11 cellular contexts compared by ENCODE assay signal in genomic region chr2:64937341-64938230, GRCh38. TPM values are rescaled to one million over a fixed set of nuclear protein-coding genes. Genes with fewer than 3 reads are reported as not detected.
DNase-seq lines count a peak whose midpoint lies in the region; ATAC-seq, FAIRE-seq and TF ChIP-seq lines count a peak whose summit lies in the region.
"Had no signal": no experiment of that assay in that cellular context is flagged by ENCODE, and none has a peak within 500 bp of the region (broad histone marks: within the 10 kb centered on the region; RNA-seq: fewer than 3 reads in every experiment).

No MANE protein-coding gene starts in this region.

- H3K23ac ChIP-seq in trophoblast cell (ENCODE audit: low read length) = no peak overlapping the region

- H3K27me3 Mint-ChIP-seq in T-cell (no peaks in the 10 kb centered on the region), HFFc6 (ENCODE audit: insufficient read depth) (peaks cover 22% of the 10 kb centered on the region)

- H3K4me1 ChIP-seq in K562 (replicated peaks in 1 of 2; ENCODE audit: control insufficient read depth in 2 of 2, insufficient read depth in 2 of 2, low read length in 2 of 2) (peaks cover 0 to 3% of the 10 kb centered on the region in 2 experiments; a peak in 1 of 5 replicates), skeletal muscle tissue (ENCODE audit: control insufficient read depth in 3 of 3, insufficient read depth in 3 of 3, low read length in 3 of 3) (peaks cover 24 to 32% (median 32%) of the 10 kb centered on the region in 3 donors), trophoblast cell (ENCODE audit: control insufficient read depth in 1 of 2, insufficient read depth in 2 of 2, low read length in 2 of 2) (no peaks in the 10 kb centered on the region)

- intact Hi-C loops in K562 (cut with micrococcal nuclease) = no loop called here

- no peak overlapping the region for H2BK120ac ChIP-seq in trophoblast cell (ENCODE audit: insufficient read depth, low read length, poor library complexity)

- no peak overlapping the region for H2AK5ac ChIP-seq in trophoblast cell (ENCODE audit: low read length)

- H4K8ac ChIP-seq in trophoblast cell (ENCODE audit: low read depth, low read length) = no peak overlapping the region

- TF ChIP-seq CTCF in K562 (IDR thresholded peaks at IDR 0.05 in 2 of 3, conservative IDR thresholded peaks at IDR 0.05 in 1 of 3; ENCODE audit: insufficient read depth in 2 of 3, low read depth in 1 of 3, low read length in 3 of 3) = no peak
- no peak for TF ChIP-seq CTCF in HFFc6 (IDR thresholded peaks at IDR 0.05)

- 0 out of 2 replicates have a peak, but pooled peaks cover 2% of the 10 kb centered on the region for H3K9me3 ChIP-seq in K562 (replicated peaks; ENCODE audit: control insufficient read depth, insufficient read depth, low read depth, low read length)
- H3K9me3 ChIP-seq in skeletal muscle tissue (ENCODE audit: control insufficient read depth in 3 of 3, low read length in 3 of 3) = no peaks in the 10 kb centered on the region
- peaks cover 3% of the 10 kb centered on the region for H3K9me3 ChIP-seq in trophoblast cell (ENCODE audit: insufficient read depth, low read depth, low read length)
- H3K9me3 ChIP-seq: heart left ventricle had no signal

- H4K12ac ChIP-seq in trophoblast cell (ENCODE audit: low read depth, low read length) = no peak overlapping the region

- H3K18ac ChIP-seq in trophoblast cell (ENCODE audit: low read length) = no peak overlapping the region

- no peak overlapping the region for H3K14ac ChIP-seq in trophoblast cell (ENCODE audit: low read length)

- no peak overlapping the region for H2BK5ac ChIP-seq in trophoblast cell (ENCODE audit: low read depth, low read length, poor library complexity)

- ATAC-seq in GM19043 (IDR thresholded peaks at IDR 0.05; ENCODE audit: low read depth, unreplicated experiment) = peak; percentile 42
- ATAC-seq in HG02943 (IDR thresholded peaks at IDR 0.05; ENCODE audit: low read depth, unreplicated experiment) = peak; percentile 55
- no peak for ATAC-seq in K562
- no peak for ATAC-seq in T-cell (replicated peaks in 1 of 4)
- no peak for ATAC-seq in stimulated activated naive CD8-positive, alpha-beta T cell treated with anti-CD3 and anti-CD28 coated beads, Interleukin-15, Interleukin-2, amounts not matched to agents 100 U/mL and 50 U/mL, for 24 hours

- H3K9ac ChIP-seq in K562 (ENCODE audit: insufficient read depth in 1 of 2, low read depth in 2 of 2, low read length in 2 of 2) (peak overlapping the region in 1 of 2 experiments; percentile 43; a peak in 1 of 4 replicates), skeletal muscle tissue (ENCODE audit: low read depth in 1 of 3, low read length in 3 of 3) (peak overlapping the region; percentile 24 to 81 (median 67)), trophoblast cell (ENCODE audit: low read length) (no peak overlapping the region)

- H3K27ac Mint-ChIP-seq in T-cell = no peak overlapping the region
- no peak overlapping the region for H3K27ac Mint-ChIP-seq in HFFc6
- H3K27ac Mint-ChIP-seq: activated naive CD4-positive, alpha-beta T cell treated with anti-CD3 and anti-CD28 coated beads, Interleukin-2, amount 50 U/mL, for 24 hours had no signal

- no peaks in the 10 kb centered on the region for H3K36me3 Mint-ChIP-seq in T-cell
- no peaks in the 10 kb centered on the region; the same call in 1 of the 2 replicates for H3K36me3 Mint-ChIP-seq in HFFc6 (ENCODE audit: low read depth)
- H3K36me3 Mint-ChIP-seq: activated naive CD4-positive, alpha-beta T cell treated with anti-CD3 and anti-CD28 coated beads, Interleukin-2, amount 50 U/mL, for 24 hours had no signal

- no peak for TF ChIP-seq EP300 in K562 (IDR thresholded peaks at IDR 0.05; ENCODE audit: low read length)

- no peak overlapping the region for H3K4ac ChIP-seq in trophoblast cell (ENCODE audit: low read depth, low read length)

- H2AFZ ChIP-seq in K562 (ENCODE audit: low read depth, low read length) (no peak overlapping the region), trophoblast cell (ENCODE audit: insufficient read depth, low read length, poor library complexity) (no peak overlapping the region)

- H3K27me3 ChIP-seq in K562 (ENCODE audit: control insufficient read depth in 2 of 2, insufficient read depth in 2 of 2, low read length in 2 of 2) = peaks cover 13 to 48% of the 10 kb centered on the region in 2 experiments
- no peaks in the 10 kb centered on the region for H3K27me3 ChIP-seq in skeletal muscle tissue (ENCODE audit: control insufficient read depth in 3 of 3, insufficient read depth in 3 of 3, low read length in 3 of 3)
- no peaks in the 10 kb centered on the region for H3K27me3 ChIP-seq in trophoblast cell (ENCODE audit: insufficient read depth, low read length)
- H3K27me3 ChIP-seq: heart left ventricle had no signal

- no peak overlapping the region for H2BK12ac ChIP-seq in trophoblast cell (ENCODE audit: low read length)

- H3K4me3 Mint-ChIP-seq in T-cell = no peak overlapping the region
- H3K4me3 Mint-ChIP-seq in HFFc6 = no peak overlapping the region
- H3K4me3 Mint-ChIP-seq: activated naive CD4-positive, alpha-beta T cell treated with anti-CD3 and anti-CD28 coated beads, Interleukin-2, amount 50 U/mL, for 24 hours had no signal

- WGBS in K562 (ENCODE audit: insufficient coverage, low coverage, missing lambda C conversion rate) = 1% methylated on average over 12 of the region's 12 CpGs
- WGBS in trophoblast cell (ENCODE audit: extremely low coverage, insufficient coverage, insufficient read length) = no CpG with 5 or more reads among the region's 12 CpGs

- CTCF ChIA-PET in K562 (lab: Yijun Ruan, JAX; ENCODE audit: low intra/inter-chr PET ratio) = no interaction called here
- CTCF ChIA-PET in T-cell (lab: Charles Lee) = interaction anchor here (0.6 to 0.7 kb wide), 3 partner anchors 58 to 790 kb away, joined by 3 to 5 read pairs (median 4); no protein-coding TSS in a partner anchor

- DNase-seq in K562 (ENCODE audit: extremely low read depth in 1 of 4, low spot score in 3 of 4) (no peak), T-cell (no peak), HFFc6 (no peak), trophoblast cell (no peak)
- DNase-seq in stimulated activated naive CD8-positive, alpha-beta T cell treated with anti-CD3 and anti-CD28 coated beads, Interleukin-15, Interleukin-2, amounts not matched to agents 100 U/mL and 50 U/mL, for 24 hours = no peak
- DNase-seq: stimulated activated CD4-positive, alpha-beta T cell treated with anti-CD3 and anti-CD28 coated beads, Interleukin-15, amount 100 ng/mL, for 24 hours had no signal

- no peaks in the 10 kb centered on the region for H3K9me1 ChIP-seq in K562 (ENCODE audit: control insufficient read depth, insufficient read depth, low read length)

- H3K36me3 ChIP-seq in K562 (ENCODE audit: control insufficient read depth, insufficient read depth, low read length) = no peaks in the 10 kb centered on the region
- no peaks in the 10 kb centered on the region for H3K36me3 ChIP-seq in skeletal muscle tissue (ENCODE audit: control insufficient read depth in 3 of 3, insufficient read depth in 3 of 3, low read length in 3 of 3)
- H3K36me3 ChIP-seq in trophoblast cell (ENCODE audit: control insufficient read depth in 1 of 2, insufficient read depth in 2 of 2, low read length in 2 of 2) = no peaks in the 10 kb centered on the region
- H3K36me3 ChIP-seq: heart left ventricle had no signal

- no peak overlapping the region for H3K4me3 ChIP-seq in K562
- peak overlapping the region; percentile 53 to 57 (median 55) for H3K4me3 ChIP-seq in skeletal muscle tissue (ENCODE audit: low read length in 3 of 3)
- no peak overlapping the region for H3K4me3 ChIP-seq in trophoblast cell (ENCODE audit: low read depth, low read length)

- POLR2A ChIA-PET in K562 (lab: Yijun Ruan, JAX) = interaction anchor here (0.7 to 1.2 kb wide), 3 partner anchors 9 to 26 kb away, joined by 3 to 4 read pairs (median 3); no protein-coding TSS in a partner anchor
- POLR2A ChIA-PET in T-cell (lab: Charles Lee) = interaction anchor here in 1 of 2 donors (0.5 kb wide), 1 partner anchor 368 kb away, joined by 3 read pairs; no protein-coding TSS in a partner anchor

- no TSS peak for BruUV-seq in K562 (replicated peaks; lab: Mats Ljungman, UMichigan)

- no peaks in the 10 kb centered on the region for H3K79me1 ChIP-seq in trophoblast cell (ENCODE audit: low read length)

- H3K79me2 ChIP-seq in K562 (ENCODE audit: control insufficient read depth, insufficient read depth, low read length) = no peaks in the 10 kb centered on the region
- no peaks in the 10 kb centered on the region for H3K79me2 ChIP-seq in trophoblast cell (ENCODE audit: control insufficient read depth, insufficient read depth, low read length, poor library complexity)

- in situ Hi-C loops in K562 (cut with MboI) = no loop called here

- no peak for TF ChIP-seq RAD21 in K562 (CRISPR knock-in tag; conservative IDR thresholded peaks at IDR 0.05 in 1 of 2, IDR thresholded peaks at IDR 0.05 in 1 of 2)

- H4K91ac ChIP-seq in trophoblast cell (ENCODE audit: low read depth, low read length) = no peak overlapping the region

- H3K4me1 Mint-ChIP-seq in T-cell (peaks cover under 1 to 28% (median 5%) of the 10 kb centered on the region in 3 donors), HFFc6 (ENCODE audit: low read depth) (no peaks in the 10 kb centered on the region)

- no peak for TF ChIP-seq POLR2A in K562 (conservative IDR thresholded peaks at IDR 0.05)

- H3K27ac ChIP-seq in K562 (ENCODE audit: extremely low read depth, low read depth, low read length) (no peak overlapping the region), skeletal muscle tissue (ENCODE audit: low read depth, low read length) (peak overlapping the region; percentile 50), trophoblast cell (ENCODE audit: low read depth, low read length) (no peak overlapping the region)

- H3K4me2 ChIP-seq in K562 (ENCODE audit: insufficient read depth, low read length) = no peak overlapping the region
- no peak overlapping the region for H3K4me2 ChIP-seq in trophoblast cell (ENCODE audit: low read length)

- no peaks in the 10 kb centered on the region for H4K20me1 ChIP-seq in K562 (replicated peaks; ENCODE audit: control insufficient read depth, insufficient read depth, low read length)

- FAIRE-seq in K562 (lab: Jason Lieb, UNC) = no peak

- H3K9me3 Mint-ChIP-seq in T-cell (peaks cover 0 to 6% (median 0%) of the 10 kb centered on the region in 3 donors), HFFc6 (peaks cover 9% of the 10 kb centered on the region; the same call in 1 of the 2 replicates)
- H3K9me3 Mint-ChIP-seq: activated naive CD4-positive, alpha-beta T cell treated with anti-CD3 and anti-CD28 coated beads, Interleukin-2, amount 50 U/mL, for 24 hours had no signal

RNA-seq across cellular contexts. Expression of gene SLC1A4, which starts 51.6 kb away (rescaled TPM):
- 17.5 and 18.4 TPM in 2 replicates for total RNA-seq in K562 (2011; cell fraction: chromatin; rRNA removed; ENCODE audit: low replicate concordance)
- total RNA-seq in K562 (2011; cell fraction: nucleolus; rRNA removed) = 26.2 and 28.7 TPM in 2 replicates
- total RNA-seq in K562 (2011; cell fraction: nucleoplasm; rRNA removed) = 23.0 and 27.7 TPM in 2 replicates
- total RNA-seq in K562 (2014; rRNA removed) (13.9 TPM in 2 replicates), K562 (2014; rRNA removed; fragmentation: Illumina TruSeq; extraction: Trizol) (10.9 and 11.5 TPM in 2 replicates), K562 (2015; rRNA removed; fragmentation: Illumina TruSeq; extraction: Trizol) (4.4 and 4.6 TPM in 2 replicates), K562 (2021) (18.5 and 24.0 TPM in 2 replicates), skeletal muscle tissue (10.4 TPM), T-cell (10 to 100 TPM in 2 of 5 donors, 1 to 10 TPM in 3; 1.9 to 13.8 (median 9.8) TPM)
- polyA plus RNA-seq in K562 (2011; rRNA removed) (6.9 and 13.4 TPM in 2 replicates), K562 (2014; fragmentation: Illumina TruSeq; extraction: Trizol) (16.4 and 18.0 TPM in 2 replicates), K562 (2014; fragmentation: Nextera tagmentation; extraction: Ambion mirVana) (1 to 10 TPM; 5.0 to 6.8 TPM), K562 (2014; rRNA removed) (9.8 and 11.6 TPM in 2 replicates)
- 7.5 and 14.3 TPM in 2 replicates for polyA plus RNA-seq in K562 (2011; cell fraction: cytosol; rRNA removed)
- polyA plus RNA-seq in K562 (2011; cell fraction: nucleus; rRNA removed) = 11.3 and 11.9 TPM in 2 replicates
- 8.3 and 42.0 TPM in 2 replicates for polyA plus RNA-seq in K562 (2012)
- 14.3 and 23.1 TPM in 2 replicates for polyA minus RNA-seq in K562 (2011; rRNA and poly(A)+ RNA removed)
- polyA minus RNA-seq in K562 (2011; cell fraction: cytosol; rRNA and poly(A)+ RNA removed) = 10.3 and 18.3 TPM in 2 replicates
- 4.3 and 8.0 TPM in 2 replicates for polyA minus RNA-seq in K562 (2011; cell fraction: nucleus; rRNA and poly(A)+ RNA removed)
- 10 to 100 TPM in 1 of 6 experiments, 1 to 10 TPM in 5; 7.2 to 10.3 (median 9.0) TPM for total RNA-seq in HFFc6 (2021; fragmentation: NEBNext Ultra II Directional; extraction: Animal tissue kit (Norgen Biotek cat#: 25700))
- polyA plus RNA-seq in trophoblast cell (2013) = 0.50 and 0.81 TPM in 2 replicates

Comparison
In these comparisons a context has a peak if more than half of its experiments do, and no peak if none do; other contexts are left out.
1. ATAC-seq: peak in GM19043 (single experiment) and HG02943 (single experiment); none in K562 (single experiment), T-cell (0 of 4) and stimulated activated naive CD8-positive, alpha-beta T cell treated with anti-CD3 and anti-CD28 coated beads, Interleukin-15, Interleukin-2, amounts not matched to agents 100 U/mL and 50 U/mL, for 24 hours (single experiment).
2. H3K4me3 ChIP-seq: peak in skeletal muscle tissue (3 of 3); none in K562 (single experiment) and trophoblast cell (single experiment).